In the genomic region with DNA sequence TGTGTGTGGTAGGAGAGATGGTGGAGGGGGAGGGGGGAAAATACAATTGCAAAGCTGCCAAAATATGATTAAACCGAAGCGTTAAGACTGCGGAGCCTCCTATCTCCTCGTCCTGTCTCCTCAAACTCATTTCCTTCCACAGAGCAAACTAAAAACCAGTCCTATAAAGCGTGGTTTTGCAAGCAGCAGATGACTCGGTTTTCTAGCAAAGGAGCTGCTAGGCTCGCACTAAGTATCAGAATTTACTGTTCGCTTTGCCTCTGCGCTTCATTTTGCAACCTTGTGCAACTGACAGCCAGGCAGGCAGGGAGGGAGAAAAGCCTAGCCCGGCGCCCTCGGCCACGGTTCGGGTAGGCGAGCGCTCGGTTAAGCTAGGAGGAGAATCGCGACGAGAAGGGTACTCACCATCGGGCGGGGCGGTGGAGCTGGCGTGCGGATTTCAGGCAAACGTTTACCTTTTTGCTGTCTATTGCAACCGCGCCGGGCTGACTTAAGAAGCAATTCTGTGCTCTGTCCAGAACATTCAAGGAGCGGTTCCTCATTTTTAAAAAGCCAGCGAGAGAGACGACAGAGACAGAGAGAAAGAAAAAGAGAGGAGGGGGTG, we compare ENCODE assay signal across 8 cellular contexts. TPM values are rescaled to one million over a fixed set of nuclear protein-coding genes. Genes with fewer than 3 reads are reported as not detected.
A peak's percentile ranks its signal among the peaks of the same experiment; 100 is the strongest.
DNase-seq lines count a peak whose midpoint lies in the region; ATAC-seq and TF ChIP-seq lines count a peak whose summit lies in the region.

No MANE protein-coding gene starts in this region.

- H3K9me3 ChIP-seq in BE2C (no peaks in the 10 kb centered on the region), Loucy (ENCODE audit: insufficient read depth, low read depth, low read length) (no peaks in the 10 kb centered on the region), body of pancreas (no peaks in the 10 kb centered on the region), liver (ENCODE audit: control insufficient read depth in 4 of 4, low read length in 3 of 4) (no peaks in the 10 kb centered on the region), aorta (ENCODE audit: control insufficient read depth, low read length) (no peaks in the 10 kb centered on the region)

- H3K27ac ChIP-seq in body of pancreas (peak overlapping the region in 3 of 4 donors; percentile 46 to 82 (median 78)), liver (ENCODE audit: low read depth in 1 of 2, low read length in 2 of 2) (peak overlapping the region; percentile 65 to 86), aorta (ENCODE audit: low read depth in 1 of 2, low read length in 2 of 2) (peak overlapping the region in 1 of 2 donors; percentile 43)

- no peak for ATAC-seq in body of pancreas
- ATAC-seq in aorta (ENCODE audit: low FRiP score), result peak; percentile 32
- no peak for ATAC-seq in GM19467 (IDR thresholded peaks at IDR 0.05; ENCODE audit: unreplicated experiment)

- H3K36me3 ChIP-seq in BE2C (no peaks in the 10 kb centered on the region), Loucy (ENCODE audit: insufficient read depth, low read length) (no peaks in the 10 kb centered on the region), body of pancreas (replicated peaks in 1 of 2; ENCODE audit: insufficient read depth in 1 of 2, low read depth in 2 of 2) (no peaks in the 10 kb centered on the region), liver (ENCODE audit: control insufficient read depth in 4 of 4, insufficient read depth in 3 of 4, low read depth in 1 of 4, low read length in 3 of 4) (no peaks in the 10 kb centered on the region), aorta (ENCODE audit: control insufficient read depth in 1 of 2, insufficient read depth in 2 of 2, low read length in 1 of 2) (no peaks in the 10 kb centered on the region)

- no peaks in the 10 kb centered on the region for H4K20me1 ChIP-seq in Loucy (ENCODE audit: insufficient read depth, low read length, poor library complexity, severe bottlenecking)

- H3K4me3 ChIP-seq in BE2C (ENCODE audit: low read depth, low read length) (peak overlapping the region; percentile 54), Loucy (ENCODE audit: low read length, poor library complexity, severe bottlenecking) (peak overlapping the region; percentile 52), body of pancreas (peak overlapping the region; percentile 28 to 49), liver (ENCODE audit: low read depth in 1 of 3, low read length in 3 of 3) (peak overlapping the region; percentile 60 to 88 (median 79)), aorta (ENCODE audit: low read length in 2 of 2) (peak overlapping the region; percentile 71 to 96)

- H3K4me2 ChIP-seq in Loucy (ENCODE audit: low read depth, low read length, poor library complexity, severe bottlenecking), result peak overlapping the region; percentile 48

- intact Hi-C loops in body of pancreas (cut with DNase I) (no loop called here), aorta (cut with DNase I) (loop anchor here (5.0 to 10.0 kb wide), 7 partner anchors 142 to 1654 kb away; no protein-coding TSS in a partner anchor)

- no peak overlapping the region for H2AFZ ChIP-seq in Loucy (ENCODE audit: low read length)

- H3K9ac ChIP-seq in Loucy (ENCODE audit: low read depth, low read length, poor library complexity, severe bottlenecking), result peak overlapping the region; percentile 61
- peak overlapping the region; percentile 62 to 90 for H3K9ac ChIP-seq in liver (ENCODE audit: low read depth in 1 of 2, low read length in 2 of 2)

- TF ChIP-seq POLR2A in body of pancreas (IDR thresholded peaks at IDR 0.05), result no peak

- no peaks in the 10 kb centered on the region for H3K9me2 ChIP-seq in Loucy (replicated peaks; ENCODE audit: low read depth, low read length)

- no peak for TF ChIP-seq CTCF in BE2C (IDR thresholded peaks at IDR 0.05; ENCODE audit: low read depth, low read length)
- TF ChIP-seq CTCF in Loucy (conservative IDR thresholded peaks at IDR 0.05; ENCODE audit: low read length), result no peak
- no peak for TF ChIP-seq CTCF in body of pancreas (IDR thresholded peaks at IDR 0.05)
- no peak for TF ChIP-seq CTCF in liver (IDR thresholded peaks at IDR 0.05; ENCODE audit: low read depth, low read length, missing input control)

- 0% methylated on average over 32 of the region's 32 CpGs for WGBS in body of pancreas, 2 donors
- under 1% methylated on average over 32 of the region's 32 CpGs for WGBS in liver
- 1% methylated on average over 32 of the region's 32 CpGs for whole genome bisulfite sequencing in aorta, 2 donors

- no peaks in the 10 kb centered on the region for H3K79me2 ChIP-seq in Loucy (ENCODE audit: insufficient read depth, low read length)

- DNase-seq in BE2C (no peak), body of pancreas (peak in 2 of 4 donors; percentile 27 to 51), aorta (peak; percentile 60 to 85)
- no peak for DNase-seq in stimulated activated CD4-positive, alpha-beta T cell treated with anti-CD3 and anti-CD28 coated beads, Interleukin-2, amount 100 ng/mL, for 24 hours
- no peak for DNase-seq in effector CD4-positive, alpha-beta T cell

- H3K4me1 ChIP-seq in BE2C (peaks cover 3% of the 10 kb centered on the region; the same call in 1 of the 2 replicates), Loucy (ENCODE audit: insufficient read depth, low read length, poor library complexity, severe bottlenecking) (peaks cover 9% of the 10 kb centered on the region), body of pancreas (peaks cover 28% of the 10 kb centered on the region), liver (ENCODE audit: control insufficient read depth in 4 of 4, insufficient read depth in 4 of 4, low read length in 3 of 4) (peaks cover 3 to 47% (median 42%) of the 10 kb centered on the region in 4 donors), aorta (ENCODE audit: control insufficient read depth in 1 of 2, insufficient read depth in 2 of 2, low read length in 2 of 2) (no peaks in the 10 kb centered on the region)

- H3K27me3 ChIP-seq in BE2C, result peaks cover 54% of the 10 kb centered on the region
- no peaks in the 10 kb centered on the region for H3K27me3 ChIP-seq in Loucy (ENCODE audit: insufficient read depth, low read length, poor library complexity, severe bottlenecking)
- peaks cover 0 to 11% of the 10 kb centered on the region in 2 donors for H3K27me3 ChIP-seq in body of pancreas
- no peaks in the 10 kb centered on the region for H3K27me3 ChIP-seq in liver (ENCODE audit: control insufficient read depth in 4 of 4, insufficient read depth in 4 of 4, low read length in 3 of 4)
- no peaks in the 10 kb centered on the region for H3K27me3 ChIP-seq in aorta (ENCODE audit: control insufficient read depth in 1 of 2, insufficient read depth in 2 of 2, low read length in 1 of 2)

- peak in 1 of 2 donors; percentile 55 for TF ChIP-seq RAD21 in liver (IDR thresholded peaks at IDR 0.05)

- 0 out of 2 replicates have a peak, but pooled peaks cover 4% of the 10 kb centered on the region for H3F3A ChIP-seq in Loucy (ENCODE audit: low read depth)

TF ChIP-seq in liver, 16 proteins besides CTCF, POLR2A, EP300 and RAD21:
- TF ChIP-seq, protein P1, sequence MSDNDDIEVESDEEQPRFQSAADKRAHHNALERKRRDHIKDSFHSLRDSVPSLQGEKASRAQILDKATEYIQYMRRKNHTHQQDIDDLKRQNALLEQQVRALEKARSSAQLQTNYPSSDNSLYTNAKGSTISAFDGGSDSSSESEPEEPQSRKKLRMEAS (IDR thresholded peaks at IDR 0.05), result no peak
- TF ChIP-seq SP1 (IDR thresholded peaks at IDR 0.05) (no peak), GABPA (IDR thresholded peaks at IDR 0.05 in 1 of 2, conservative IDR thresholded peaks at IDR 0.05 in 1 of 2) (no peak), FOXA2 (IDR thresholded peaks at IDR 0.05) (no peak), FOXA1 (IDR thresholded peaks at IDR 0.05) (no peak), RXRA (IDR thresholded peaks at IDR 0.05) (no peak), YY1 (IDR thresholded peaks at IDR 0.05) (no peak), NR2F2 (IDR thresholded peaks at IDR 0.05) (no peak), EGR1 (IDR thresholded peaks at IDR 0.05; ENCODE audit: low read depth in 2 of 2) (no peak), TAF1 (conservative IDR thresholded peaks at IDR 0.05) (no peak)
- TF ChIP-seq, protein P2, sequence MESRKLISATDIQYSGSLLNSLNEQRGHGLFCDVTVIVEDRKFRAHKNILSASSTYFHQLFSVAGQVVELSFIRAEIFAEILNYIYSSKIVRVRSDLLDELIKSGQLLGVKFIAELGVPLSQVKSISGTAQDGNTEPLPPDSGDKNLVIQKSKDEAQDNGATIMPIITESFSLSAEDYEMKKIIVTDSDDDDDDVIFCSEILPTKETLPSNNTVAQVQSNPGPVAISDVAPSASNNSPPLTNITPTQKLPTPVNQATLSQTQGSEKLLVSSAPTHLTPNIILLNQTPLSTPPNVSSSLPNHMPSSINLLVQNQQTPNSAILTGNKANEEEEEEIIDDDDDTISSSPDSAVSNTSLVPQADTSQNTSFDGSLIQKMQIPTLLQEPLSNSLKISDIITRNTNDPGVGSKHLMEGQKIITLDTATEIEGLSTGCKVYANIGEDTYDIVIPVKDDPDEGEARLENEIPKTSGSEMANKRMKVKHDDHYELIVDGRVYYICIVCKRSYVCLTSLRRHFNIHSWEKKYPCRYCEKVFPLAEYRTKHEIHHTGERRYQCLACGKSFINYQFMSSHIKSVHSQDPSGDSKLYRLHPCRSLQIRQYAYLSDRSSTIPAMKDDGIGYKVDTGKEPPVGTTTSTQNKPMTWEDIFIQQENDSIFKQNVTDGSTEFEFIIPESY (IDR thresholded peaks at IDR 0.05), result no peak

RNA-seq across cellular contexts. Expression of a gene that starts 3.8 kb away (rescaled TPM):
- polyA plus RNA-seq in BE2C (2012; ENCODE audit: insufficient read depth, insufficient read length, low read depth), result 82.4 TPM
- total RNA-seq in body of pancreas, result 10 to 100 TPM; 12.9 to 13.5 TPM
- total RNA-seq in liver, result 1 to 10 TPM; 5.9 to 6.4 TPM
- 10 to 100 TPM; 12.0 to 22.4 TPM for polyA plus RNA-seq in liver
- total RNA-seq in aorta, result 100 to 1,000 TPM; 102 to 132 TPM
- polyA plus RNA-seq in aorta, result 100 to 1,000 TPM in 1 of 2 donors, 10 to 100 TPM in 1; 26.0 to 115 TPM

Comparison
In these comparisons a context has a peak if more than half of its experiments do, and no peak if none do; other contexts are left out.
1. DNase-seq: peak in aorta (2 of 2); none in BE2C (single experiment), stimulated activated CD4-positive, alpha-beta T cell treated with anti-CD3 and anti-CD28 coated beads, Interleukin-2, amount 100 ng/mL, for 24 hours (0 of 2) and effector CD4-positive, alpha-beta T cell (single experiment).
2. RNA of a gene that starts 3.8 kb away (total RNA-seq): 102 to 132 TPM in aorta; 12.9 to 13.5 TPM in body of pancreas and 5.9 to 6.4 TPM in liver; every median in the first group is over 4 times any median in the second.
3. Peak in every context shown above with its lines, with median percentiles within 50 percentile points of each other: H3K4me3 ChIP-seq.